In genomic region chr6:28400122-28400451, GRCh38 we compare ENCODE assay signal across 8 cellular contexts. TPM values are rescaled to one million over a fixed set of nuclear protein-coding genes. Genes with fewer than 3 reads are reported as not detected.
A peak's percentile ranks its signal among the peaks of the same experiment; 100 is the strongest.
DNase-seq lines count a peak whose midpoint lies in the region; ATAC-seq, FAIRE-seq and TF ChIP-seq lines count a peak whose summit lies in the region.

No MANE protein-coding gene starts in this region.

- H3K56ac ChIP-seq in H9 (ENCODE audit: insufficient read length, low read depth, low read length), result no peak overlapping the region

- H3K9me3 Mint-ChIP-seq in H9, result no peaks in the 10 kb centered on the region
- H3K9me3 Mint-ChIP-seq in activated T-helper 2 cell treated with anti-CD3 and anti-CD28 coated beads, Interferon-gamma antibody, Interleukin-2, Interleukin-4, amounts not matched to agents 10 μg/mL and 5 μg/mL and 100 μg/mL, durations not matched to agents 14 hours and 24 hours and 36 hours, result no peaks in the 10 kb centered on the region

- H3K4ac ChIP-seq in H9 (ENCODE audit: low read depth, low read length), result no peak overlapping the region

- no peak overlapping the region for H3K23ac ChIP-seq in H9 (ENCODE audit: insufficient read length, low read depth, low read length)

- no CpG with 5 or more reads among the region's 8 CpGs for WGBS in H9 (ENCODE audit: extremely low coverage, insufficient read length, low lambda C conversion rate)
- 23 to 31% (median 24%) methylated on average over 8 of the region's 8 CpGs for WGBS in small intestine, 3 donors

- no peak overlapping the region for H3K14ac ChIP-seq in H9 (ENCODE audit: insufficient read depth, low read length)

- H3K79me2 ChIP-seq in H9 (ENCODE audit: insufficient read depth, low read length), result peaks cover 4% of the 10 kb centered on the region; the same call in 1 of the 2 replicates

- DNase-seq in H9 (no peak), small intestine (no peak), COLO829 (ENCODE audit: low spot score) (no peak), NCI-H2171 treated with DMSO at 0.1 percent for 48 hours (lab: John Stamatoyannopoulos, UW) (no peak)
- DNase-seq in activated T-helper 2 cell treated with anti-CD3 and anti-CD28 coated beads, Interferon-gamma antibody, Interleukin-2, Interleukin-4, amounts not matched to agents 10 μg/mL and 5 μg/mL and 100 μg/mL, durations not matched to agents 14 hours and 24 hours and 36 hours (ENCODE audit: low spot score), result no peak

- no peaks in the 10 kb centered on the region for H3K9me3 ChIP-seq in H9 (ENCODE audit: control insufficient read depth, low read depth, low read length)
- H3K9me3 ChIP-seq in small intestine (ENCODE audit: control insufficient read depth, low read depth), result no peaks in the 10 kb centered on the region

- peaks cover 3% of the 10 kb centered on the region for H3K79me1 ChIP-seq in H9 (ENCODE audit: insufficient read depth, low read depth, low read length, poor library complexity, severe bottlenecking)

- no peak overlapping the region for H3T11ph ChIP-seq in H9 (ENCODE audit: low read length)

- no peak overlapping the region for H2BK5ac ChIP-seq in H9 (ENCODE audit: insufficient read length, low read length)

- H3K4me2 ChIP-seq in H9 (ENCODE audit: insufficient read depth, insufficient read length, low read length), result peak overlapping the region; percentile 77

- no peak for ATAC-seq in GM18505 (IDR thresholded peaks at IDR 0.05; ENCODE audit: unreplicated experiment)
- ATAC-seq in GM19467 (IDR thresholded peaks at IDR 0.05; ENCODE audit: unreplicated experiment), result no peak

- H3K4me1 ChIP-seq in H9 (ENCODE audit: insufficient read depth, low read length), result peaks cover 5% of the 10 kb centered on the region; the same call in 1 of the 2 replicates
- H3K4me1 ChIP-seq in small intestine (ENCODE audit: control insufficient read depth in 2 of 2, insufficient read depth in 1 of 2, low read depth in 1 of 2, low read length in 1 of 2), result no peaks in the 10 kb centered on the region

- H4K8ac ChIP-seq in H9 (replicated peaks; ENCODE audit: insufficient read length, low read depth, low read length), result no peak overlapping the region

- no peak for FAIRE-seq in small intestine (lab: Jason Lieb, UNC)

- no peak overlapping the region for H3K18ac ChIP-seq in H9 (ENCODE audit: insufficient read length, low read depth, low read length)

- H3K27me3 ChIP-seq in H9 (ENCODE audit: insufficient read depth, low read length) (no peaks in the 10 kb centered on the region; the same call in 1 of the 2 replicates), small intestine (ENCODE audit: control insufficient read depth in 2 of 2, insufficient read depth in 2 of 2, low read length in 2 of 2) (no peaks in the 10 kb centered on the region)

- H2BK20ac ChIP-seq in H9 (ENCODE audit: low read depth, low read length, poor library complexity, severe bottlenecking), result no peak overlapping the region

- peak overlapping the region; percentile 92 to 99 (median 97); a peak in 6 of 7 replicates for H3K27ac Mint-ChIP-seq in H9
- H3K27ac Mint-ChIP-seq in activated T-helper 2 cell treated with anti-CD3 and anti-CD28 coated beads, Interferon-gamma antibody, Interleukin-2, Interleukin-4, amounts not matched to agents 10 μg/mL and 5 μg/mL and 100 μg/mL, durations not matched to agents 14 hours and 24 hours and 36 hours, result peak overlapping the region; percentile 73

- no peak for TF ChIP-seq CTCF in H9 (conservative IDR thresholded peaks at IDR 0.05)

- H2AK5ac ChIP-seq in H9 (ENCODE audit: insufficient read length, low read length), result no peak overlapping the region

- H3K9ac ChIP-seq in H9 (ENCODE audit: extremely low read depth, insufficient read length, low read length), result peak overlapping the region; percentile 85

- peaks cover 21 to 25% of the 10 kb centered on the region in 2 experiments for H3K4me1 Mint-ChIP-seq in H9
- H3K4me1 Mint-ChIP-seq in activated T-helper 2 cell treated with anti-CD3 and anti-CD28 coated beads, Interferon-gamma antibody, Interleukin-2, Interleukin-4, amounts not matched to agents 10 μg/mL and 5 μg/mL and 100 μg/mL, durations not matched to agents 14 hours and 24 hours and 36 hours (ENCODE audit: low read depth), result peaks cover 36% of the 10 kb centered on the region

- H4K5ac ChIP-seq in H9 (ENCODE audit: insufficient read length, low read depth, low read length), result no peak overlapping the region

- intact Hi-C loops in activated T-helper 2 cell treated with anti-CD3 and anti-CD28 coated beads, Interferon-gamma antibody, Interleukin-2, Interleukin-4, amounts not matched to agents 10 μg/mL and 5 μg/mL and 100 μg/mL, durations not matched to agents 14 hours and 24 hours and 36 hours (cut with micrococcal nuclease), result no loop called here

- H2BK15ac ChIP-seq in H9 (ENCODE audit: low read depth, low read length), result no peak overlapping the region

- H3K4me3 ChIP-seq in iPS-11a (ENCODE audit: low read depth, low read length) (peak overlapping the region; percentile 96), small intestine (ENCODE audit: low read depth in 1 of 2, low read length in 2 of 2) (peak overlapping the region; percentile 95 to 98)

- no peak overlapping the region for H2BK12ac ChIP-seq in H9 (ENCODE audit: insufficient read length, low read depth, low read length)

- H4K20me1 ChIP-seq in H9 (ENCODE audit: control insufficient read depth, insufficient read depth, insufficient read length), result no peaks in the 10 kb centered on the region

- H3K36me3 ChIP-seq in small intestine (ENCODE audit: control insufficient read depth in 2 of 2, insufficient read depth in 2 of 2, low read length in 2 of 2), result no peaks in the 10 kb centered on the region

- H3K27ac ChIP-seq in H9 (ENCODE audit: insufficient read length, low read depth, low read length) (peak overlapping the region; percentile 50), small intestine (ENCODE audit: low read depth in 1 of 2, low read length in 1 of 2) (peak overlapping the region; percentile 32 to 90)

- peaks cover 40% of the 10 kb centered on the region for H3K27me3 Mint-ChIP-seq in H9 (ENCODE audit: low read depth)
- peaks cover 36% of the 10 kb centered on the region for H3K27me3 Mint-ChIP-seq in activated T-helper 2 cell treated with anti-CD3 and anti-CD28 coated beads, Interferon-gamma antibody, Interleukin-2, Interleukin-4, amounts not matched to agents 10 μg/mL and 5 μg/mL and 100 μg/mL, durations not matched to agents 14 hours and 24 hours and 36 hours (ENCODE audit: low read depth)

- no peak overlapping the region for H2BK120ac ChIP-seq in H9 (ENCODE audit: low read depth, low read length, poor library complexity, severe bottlenecking)

- TF ChIP-seq POLR2A in GM18505 (IDR thresholded peaks at IDR 0.05; ENCODE audit: borderline replicate concordance, extremely low read depth, insufficient read depth, insufficient read length), result no peak

- H2AFZ ChIP-seq in H9 (ENCODE audit: low read length), result peak overlapping the region; percentile 90

- H3K4me3 Mint-ChIP-seq in H9, result peak overlapping the region; percentile 91 to 96
- H3K4me3 Mint-ChIP-seq in activated T-helper 2 cell treated with anti-CD3 and anti-CD28 coated beads, Interferon-gamma antibody, Interleukin-2, Interleukin-4, amounts not matched to agents 10 μg/mL and 5 μg/mL and 100 μg/mL, durations not matched to agents 14 hours and 24 hours and 36 hours (ENCODE audit: low read depth), result peak overlapping the region; percentile 90

- peaks cover 20 to 34% (median 32%) of the 10 kb centered on the region in 3 experiments; a peak in 6 of 7 replicates for H3K36me3 Mint-ChIP-seq in H9 (ENCODE audit: insufficient read depth in 1 of 3, low read depth in 3 of 3)
- H3K36me3 Mint-ChIP-seq in activated T-helper 2 cell treated with anti-CD3 and anti-CD28 coated beads, Interferon-gamma antibody, Interleukin-2, Interleukin-4, amounts not matched to agents 10 μg/mL and 5 μg/mL and 100 μg/mL, durations not matched to agents 14 hours and 24 hours and 36 hours (ENCODE audit: low read depth), result peaks cover 40% of the 10 kb centered on the region

- H3K23me2 ChIP-seq in H9 (ENCODE audit: insufficient read length, low read depth, low read length, poor library complexity, severe bottlenecking), result no peaks in the 10 kb centered on the region

- no peak overlapping the region for H4K91ac ChIP-seq in H9 (ENCODE audit: insufficient read length, low read depth, low read length)

RNA-seq across cellular contexts. Expression of gene ZSCAN12, which starts 0.5 kb away (rescaled TPM):
- total RNA-seq in H9 (2021), result 12.6 and 12.7 TPM in 2 replicates
- total RNA-seq in activated T-helper 2 cell treated with anti-CD3 and anti-CD28 coated beads, Interferon-gamma antibody, Interleukin-2, Interleukin-4, amounts not matched to agents 10 μg/mL and 5 μg/mL and 100 μg/mL, durations not matched to agents 14 hours and 24 hours and 36 hours, result 5.3 and 5.7 TPM in 2 replicates
- 1 to 10 TPM; 1.6 to 2.0 (median 2.0) TPM for polyA plus RNA-seq in small intestine

RNA-seq across cellular contexts. Expression of gene ZSCAN23, which starts 43.2 kb away (rescaled TPM):
- 2.9 and 4.1 TPM in 2 replicates for total RNA-seq in H9 (2021)
- total RNA-seq in activated T-helper 2 cell treated with anti-CD3 and anti-CD28 coated beads, Interferon-gamma antibody, Interleukin-2, Interleukin-4, amounts not matched to agents 10 μg/mL and 5 μg/mL and 100 μg/mL, durations not matched to agents 14 hours and 24 hours and 36 hours, result 0.48 and 0.50 TPM in 2 replicates
- polyA plus RNA-seq in small intestine, result under 1 TPM in 1 of 3 donors, not detected in 2; 0.91 TPM

RNA-seq across cellular contexts. Expression of gene ZKSCAN3, which starts 50.3 kb away (rescaled TPM):
- 7.3 and 8.7 TPM in 2 replicates for total RNA-seq in H9 (2021)
- 3.5 TPM in 2 replicates for total RNA-seq in activated T-helper 2 cell treated with anti-CD3 and anti-CD28 coated beads, Interferon-gamma antibody, Interleukin-2, Interleukin-4, amounts not matched to agents 10 μg/mL and 5 μg/mL and 100 μg/mL, durations not matched to agents 14 hours and 24 hours and 36 hours
- 1 to 10 TPM; 1.1 to 2.2 (median 1.5) TPM for polyA plus RNA-seq in small intestine
